17 cellular contexts compared by ENCODE assay signal in genomic region chr9:105437704-105438103, GRCh38. TPM values are rescaled to one million over a fixed set of nuclear protein-coding genes. Genes with fewer than 3 reads are reported as not detected.
DNase-seq lines count a peak whose midpoint lies in the region; ATAC-seq and TF ChIP-seq lines count a peak whose summit lies in the region.
"Had no signal": no experiment of that assay in that cellular context is flagged by ENCODE, and none has a peak within 500 bp of the region (broad histone marks: within the 10 kb centered on the region; RNA-seq: fewer than 3 reads in every experiment).

No MANE protein-coding gene starts in this region.

- H3K9me3 ChIP-seq in parathyroid adenoma (ENCODE audit: control insufficient read depth, low read length) = no peaks in the 10 kb centered on the region
- H3K9me3 ChIP-seq: HAP-1 had no signal

- no peaks in the 10 kb centered on the region for H3K79me2 ChIP-seq in parathyroid adenoma

- H3K4me2 ChIP-seq in parathyroid adenoma (ENCODE audit: low read length) = no peak overlapping the region

- H3K4me3 ChIP-seq in parathyroid adenoma (ENCODE audit: low read depth, low read length) = no peak overlapping the region
- H3K4me3 ChIP-seq: HAP-1 had no signal

- no peak overlapping the region for H3K4me3 Mint-ChIP-seq in activated T-cell treated with anti-CD3 and anti-CD28 coated beads, Interleukin-2, amount 50 U/mL, for 72 hours
- H3K4me3 Mint-ChIP-seq in brain = no peak overlapping the region

- ATAC-seq in activated T-cell treated with anti-CD3 and anti-CD28 coated beads, Interleukin-2, amount 50 U/mL, for 72 hours (replicated peaks in 1 of 2) = peak; percentile 11 to 75
- ATAC-seq in GM18511 (IDR thresholded peaks at IDR 0.05; ENCODE audit: unreplicated experiment) (no peak), sciatic nerve (no peak)

- no peak for TF ChIP-seq CTCF in brain (conservative IDR thresholded peaks at IDR 0.05)
- no peak for TF ChIP-seq CTCF in parathyroid adenoma (IDR thresholded peaks at IDR 0.05)

- H3K27ac ChIP-seq in parathyroid adenoma = no peak overlapping the region
- H3K27ac ChIP-seq: C4-2B had no signal

- no peak overlapping the region for H3K9ac ChIP-seq in parathyroid adenoma

- H2AFZ ChIP-seq in parathyroid adenoma = peak overlapping the region; percentile 13

- peaks cover 3% of the 10 kb centered on the region in 2 donors for H3K9me3 Mint-ChIP-seq in activated T-cell treated with anti-CD3 and anti-CD28 coated beads, Interleukin-2, amount 50 U/mL, for 72 hours
- H3K9me3 Mint-ChIP-seq in brain = peaks cover 0 to 2% (median 0%) of the 10 kb centered on the region in 5 experiments

- intact Hi-C loops in sciatic nerve (cut with DNase I) = no loop called here

- DNase-seq in activated T-cell treated with anti-CD3 and anti-CD28 coated beads, Interleukin-2, amount 50 U/mL, for 72 hours = no peak
- DNase-seq in activated T-cell treated with anti-CD3 and anti-CD28 coated beads for 4 hours (no peak), NCI-H774 (lab: John Stamatoyannopoulos, UW) (no peak), sciatic nerve (ENCODE audit: low spot score) (no peak), NCI-H2196 treated with DMSO at 0.1 percent for 48 hours (lab: John Stamatoyannopoulos, UW; ENCODE audit: unreplicated experiment) (no peak)
- DNase-seq: COR-L47, DMS153, EL, MV-4-11, NCI-H2081 treated with DMSO at 0.1 percent for 48 hours, NCI-H345, Right ventricle myocardium superior had no signal

- H3K27ac Mint-ChIP-seq in activated T-cell treated with anti-CD3 and anti-CD28 coated beads, Interleukin-2, amount 50 U/mL, for 72 hours = no peak overlapping the region
- peak overlapping the region in 3 of 5 experiments; percentile 25 to 90 (median 77) for H3K27ac Mint-ChIP-seq in brain

- no peaks in the 10 kb centered on the region for H3K4me1 Mint-ChIP-seq in activated T-cell treated with anti-CD3 and anti-CD28 coated beads, Interleukin-2, amount 50 U/mL, for 72 hours (ENCODE audit: low read depth)
- peaks cover 19% of the 10 kb centered on the region for H3K4me1 Mint-ChIP-seq in brain

- H3K4me1 ChIP-seq in parathyroid adenoma = peaks cover 11% of the 10 kb centered on the region

- H3K27me3 Mint-ChIP-seq in activated T-cell treated with anti-CD3 and anti-CD28 coated beads, Interleukin-2, amount 50 U/mL, for 72 hours (ENCODE audit: low read depth) = no peaks in the 10 kb centered on the region
- no peaks in the 10 kb centered on the region for H3K27me3 Mint-ChIP-seq in brain

- H3K36me3 ChIP-seq in parathyroid adenoma (ENCODE audit: control insufficient read depth, insufficient read depth, low read length) = no peaks in the 10 kb centered on the region
- H3K36me3 ChIP-seq: HAP-1 had no signal

- H3K27me3 ChIP-seq in parathyroid adenoma (ENCODE audit: control insufficient read depth, insufficient read depth, low read length) = no peaks in the 10 kb centered on the region

- no peaks in the 10 kb centered on the region for H3K36me3 Mint-ChIP-seq in activated T-cell treated with anti-CD3 and anti-CD28 coated beads, Interleukin-2, amount 50 U/mL, for 72 hours (ENCODE audit: insufficient read depth in 2 of 2)
- H3K36me3 Mint-ChIP-seq in brain = no peaks in the 10 kb centered on the region

RNA-seq across cellular contexts. Expression of gene FSD1L, which starts 10.1 kb away (rescaled TPM):
- 1 to 10 TPM; 2.2 to 3.0 TPM for total RNA-seq in activated T-cell treated with anti-CD3 and anti-CD28 coated beads, Interleukin-2, amount 50 U/mL, for 72 hours
- polyA plus RNA-seq in brain (ENCODE audit: insufficient read depth, low read depth, low replicate concordance) = 2.6 TPM
- 14.0 TPM for total RNA-seq in sciatic nerve

Comparison
In these comparisons a context has a peak if more than half of its experiments do, and no peak if none do; other contexts are left out.
1. ATAC-seq: peak in activated T-cell treated with anti-CD3 and anti-CD28 coated beads, Interleukin-2, amount 50 U/mL, for 72 hours (2 of 2); none in GM18511 (single experiment) and sciatic nerve (single experiment).